ENCODE assay signal across 8 cellular contexts in genomic region chr11:45147017-45147728, GRCh38. TPM values are rescaled to one million over a fixed set of nuclear protein-coding genes. Genes with fewer than 3 reads are reported as not detected.
A peak's percentile ranks its signal among the peaks of the same experiment; 100 is the strongest.
DNase-seq lines count a peak whose midpoint lies in the region; ATAC-seq and TF ChIP-seq lines count a peak whose summit lies in the region.

No MANE protein-coding gene starts in this region.

- no peaks in the 10 kb centered on the region for H3K9me3 ChIP-seq in Panc1 (ENCODE audit: control insufficient read depth, insufficient read depth, low read depth, low read length)
- H3K9me3 ChIP-seq in esophagus muscularis mucosa = no peaks in the 10 kb centered on the region
- H3K9me3 ChIP-seq in muscle layer of colon (ENCODE audit: low read length) = no peaks in the 10 kb centered on the region

- H3K36me3 ChIP-seq in KMS-11 (ENCODE audit: insufficient read depth) (no peaks in the 10 kb centered on the region), Panc1 (ENCODE audit: control insufficient read depth, insufficient read depth, low read length) (no peaks in the 10 kb centered on the region), esophagus muscularis mucosa (no peaks in the 10 kb centered on the region), muscle layer of colon (ENCODE audit: insufficient read depth, low read length) (no peaks in the 10 kb centered on the region)

- in situ Hi-C loops in Panc1 (cut with HindIII; ENCODE audit: low pct_unique_long_range_greater_than_20kb, low sequenced_read_pairs) = no loop called here

- H3K4me1 ChIP-seq in KMS-11 (ENCODE audit: low read depth, poor library complexity, severe bottlenecking) (peaks cover 7% of the 10 kb centered on the region), Panc1 (ENCODE audit: control insufficient read depth, insufficient read depth, low read length) (peaks cover 15% of the 10 kb centered on the region), esophagus muscularis mucosa (peaks cover 14 to 49% (median 30%) of the 10 kb centered on the region in 4 donors), muscle layer of colon (ENCODE audit: insufficient read depth, low read length) (peaks cover 26% of the 10 kb centered on the region)

- H3K27ac Mint-ChIP-seq in activated T-cell treated with anti-CD3 and anti-CD28 coated beads, Interleukin-2, amount 50 U/mL, for 72 hours = peak overlapping the region; percentile 56

- CTCF ChIA-PET in Panc1 (lab: Charles Lee) = no interaction called here

- DNase-seq in DMS79 (lab: John Stamatoyannopoulos, UW) = peak; percentile 86
- peak; percentile 38 for DNase-seq in Panc1 (ENCODE audit: low read depth, low spot score)
- DNase-seq in activated T-cell treated with anti-CD3 and anti-CD28 coated beads, Interleukin-2, amount 50 U/mL, for 72 hours = peak; percentile 95 to 96
- DNase-seq in esophagus muscularis mucosa (ENCODE audit: extremely low spot score) = peak; percentile 99
- peak; percentile 93 for DNase-seq in stimulated activated CD8-positive, alpha-beta memory T cell treated with anti-CD3 and anti-CD28 coated beads, Interleukin-4, amount 100 ng/mL, for 48 hours

- ATAC-seq in GM21825 (IDR thresholded peaks at IDR 0.05; ENCODE audit: unreplicated experiment) (peak; percentile 99), Panc1 (peak; percentile 98)
- peak; percentile 98 for ATAC-seq in activated T-cell treated with anti-CD3 and anti-CD28 coated beads, Interleukin-2, amount 50 U/mL, for 72 hours (replicated peaks in 1 of 2)

- H3K4me3 ChIP-seq in KMS-11 (IDR thresholded peaks at IDR 0.05; ENCODE audit: insufficient read depth, low read depth, low read length) (no peak overlapping the region), Panc1 (ENCODE audit: low read depth in 2 of 2, low read length in 2 of 2) (peak overlapping the region; percentile 72 to 85), esophagus muscularis mucosa (peak overlapping the region; percentile 72 to 79 (median 76)), muscle layer of colon (ENCODE audit: low read depth in 1 of 2, low read length in 2 of 2) (peak overlapping the region; percentile 63 to 91)

- peaks cover 22% of the 10 kb centered on the region for H3K4me1 Mint-ChIP-seq in activated T-cell treated with anti-CD3 and anti-CD28 coated beads, Interleukin-2, amount 50 U/mL, for 72 hours (ENCODE audit: low read depth)

- intact Hi-C loops in Panc1 (cut with micrococcal nuclease; ENCODE audit: unreplicated experiment) = no loop called here
- intact Hi-C loops in esophagus muscularis mucosa (cut with DNase I) = loop anchor here (2.0 to 5.0 kb wide), 2 partner anchors 34 to 65 kb away; no protein-coding TSS in a partner anchor

- peaks cover 0 to 3% of the 10 kb centered on the region in 2 donors for H3K9me3 Mint-ChIP-seq in activated T-cell treated with anti-CD3 and anti-CD28 coated beads, Interleukin-2, amount 50 U/mL, for 72 hours

- 2% methylated on average over 7 of the region's 88 CpGs for WGBS in esophagus muscularis mucosa

- POLR2A ChIA-PET in Panc1 (lab: Charles Lee) = no interaction called here

- H3K79me2 ChIP-seq in KMS-11 (ENCODE audit: insufficient read depth, low read depth) = peaks cover 5% of the 10 kb centered on the region; the same call in 1 of the 2 replicates

- H4K20me1 ChIP-seq in KMS-11 (ENCODE audit: insufficient read depth) = no peaks in the 10 kb centered on the region

- TF ChIP-seq CTCF in KMS-11 (conservative IDR thresholded peaks at IDR 0.05; ENCODE audit: low read depth, low read length) = no peak
- no peak for TF ChIP-seq CTCF in Panc1 (IDR thresholded peaks at IDR 0.05)
- TF ChIP-seq CTCF in esophagus muscularis mucosa (IDR thresholded peaks at IDR 0.05) = no peak

- H3K4me2 ChIP-seq in KMS-11 = peak overlapping the region; percentile 64

- H3K27me3 ChIP-seq in KMS-11 (ENCODE audit: insufficient read depth, low read depth) = no peaks in the 10 kb centered on the region
- 0 out of 2 replicates have a peak, but pooled peaks cover 2% of the 10 kb centered on the region for H3K27me3 ChIP-seq in Panc1 (ENCODE audit: control insufficient read depth, insufficient read depth, low read length)
- H3K27me3 ChIP-seq in esophagus muscularis mucosa = no peaks in the 10 kb centered on the region
- H3K27me3 ChIP-seq in muscle layer of colon (ENCODE audit: control insufficient read depth in 1 of 2, insufficient read depth in 2 of 2, low read length in 2 of 2) = no peaks in the 10 kb centered on the region

- no peak for TF ChIP-seq EP300 in esophagus muscularis mucosa (IDR thresholded peaks at IDR 0.05)

- peak overlapping the region; percentile 97 for H3K9ac ChIP-seq in KMS-11
- H3K9ac ChIP-seq in muscle layer of colon (ENCODE audit: low read length) = peak overlapping the region; percentile 65

- H3K27me3 Mint-ChIP-seq in activated T-cell treated with anti-CD3 and anti-CD28 coated beads, Interleukin-2, amount 50 U/mL, for 72 hours (ENCODE audit: low read depth) = peaks cover 28% of the 10 kb centered on the region

- TF ChIP-seq POLR2A in esophagus muscularis mucosa (IDR thresholded peaks at IDR 0.05; ENCODE audit: low read depth) = peak; percentile 61

- H3K36me3 Mint-ChIP-seq in activated T-cell treated with anti-CD3 and anti-CD28 coated beads, Interleukin-2, amount 50 U/mL, for 72 hours (ENCODE audit: insufficient read depth in 2 of 2) = peaks cover 2 to 6% of the 10 kb centered on the region in 2 donors

- H2AFZ ChIP-seq in KMS-11 (ENCODE audit: low read depth) = peak overlapping the region; percentile 76

- H3K27ac ChIP-seq in KMS-11 = peak overlapping the region; percentile 38; the same call in 1 of the 2 replicates
- H3K27ac ChIP-seq in Panc1 (ENCODE audit: low read length) = peak overlapping the region; percentile 91
- H3K27ac ChIP-seq in esophagus muscularis mucosa (replicated peaks in 1 of 4) = peak overlapping the region; percentile 95 to 99 (median 99)
- H3K27ac ChIP-seq in muscle layer of colon (ENCODE audit: low read depth, low read length) = peak overlapping the region; percentile 81

- peak overlapping the region; percentile 87 to 90 for H3K4me3 Mint-ChIP-seq in activated T-cell treated with anti-CD3 and anti-CD28 coated beads, Interleukin-2, amount 50 U/mL, for 72 hours

- BruUV-seq in Panc1 (replicated peaks; lab: Mats Ljungman, UMichigan) = no TSS peak

RNA-seq across cellular contexts. Expression of gene PRDM11, which starts 0.7 kb away (rescaled TPM):
- total RNA-seq in Panc1 (2021; ENCODE audit: unreplicated experiment) (27.4 TPM), esophagus muscularis mucosa (10 to 100 TPM; 29.5 to 43.2 (median 33.5) TPM)
- 31.9 TPM for polyA plus RNA-seq in Panc1 (2012; ENCODE audit: insufficient read length)
- 1 to 10 TPM; 1.2 to 2.0 TPM for total RNA-seq in activated T-cell treated with anti-CD3 and anti-CD28 coated beads, Interleukin-2, amount 50 U/mL, for 72 hours

Comparison
In these comparisons a context has a peak if more than half of its experiments do, and no peak if none do; other contexts are left out.
1. DNase-seq: peak in every context shown above with its lines; median percentile 99 in esophagus muscularis mucosa; 96 in activated T-cell treated with anti-CD3 and anti-CD28 coated beads, Interleukin-2, amount 50 U/mL, for 72 hours; 93 in stimulated activated CD8-positive, alpha-beta memory T cell treated with anti-CD3 and anti-CD28 coated beads, Interleukin-4, amount 100 ng/mL, for 48 hours; 86 in DMS79; 38 in Panc1.
2. H3K27ac ChIP-seq: peak in every context shown above with its lines; median percentile 99 in esophagus muscularis mucosa; 91 in Panc1; 81 in muscle layer of colon; 38 in KMS-11.